In genomic region chr1:94573891-94574290, GRCh38 we compare ENCODE assay signal across 1 cellular context. TPM values are rescaled to one million over a fixed set of nuclear protein-coding genes. Genes with fewer than 3 reads are reported as not detected.
"Had no signal": no experiment of that assay in that cellular context is flagged by ENCODE, and none has a peak within 500 bp of the region (broad histone marks: within the 10 kb centered on the region; RNA-seq: fewer than 3 reads in every experiment).

No MANE protein-coding gene starts in this region.

RNA-seq across cellular contexts. Expression of gene F3, which starts 32.3 kb away (rescaled TPM):
- polyA plus RNA-seq: IgD-negative memory B cell had no signal
